Comparison of ENCODE assay signal across 13 cellular contexts in the genomic region with DNA sequence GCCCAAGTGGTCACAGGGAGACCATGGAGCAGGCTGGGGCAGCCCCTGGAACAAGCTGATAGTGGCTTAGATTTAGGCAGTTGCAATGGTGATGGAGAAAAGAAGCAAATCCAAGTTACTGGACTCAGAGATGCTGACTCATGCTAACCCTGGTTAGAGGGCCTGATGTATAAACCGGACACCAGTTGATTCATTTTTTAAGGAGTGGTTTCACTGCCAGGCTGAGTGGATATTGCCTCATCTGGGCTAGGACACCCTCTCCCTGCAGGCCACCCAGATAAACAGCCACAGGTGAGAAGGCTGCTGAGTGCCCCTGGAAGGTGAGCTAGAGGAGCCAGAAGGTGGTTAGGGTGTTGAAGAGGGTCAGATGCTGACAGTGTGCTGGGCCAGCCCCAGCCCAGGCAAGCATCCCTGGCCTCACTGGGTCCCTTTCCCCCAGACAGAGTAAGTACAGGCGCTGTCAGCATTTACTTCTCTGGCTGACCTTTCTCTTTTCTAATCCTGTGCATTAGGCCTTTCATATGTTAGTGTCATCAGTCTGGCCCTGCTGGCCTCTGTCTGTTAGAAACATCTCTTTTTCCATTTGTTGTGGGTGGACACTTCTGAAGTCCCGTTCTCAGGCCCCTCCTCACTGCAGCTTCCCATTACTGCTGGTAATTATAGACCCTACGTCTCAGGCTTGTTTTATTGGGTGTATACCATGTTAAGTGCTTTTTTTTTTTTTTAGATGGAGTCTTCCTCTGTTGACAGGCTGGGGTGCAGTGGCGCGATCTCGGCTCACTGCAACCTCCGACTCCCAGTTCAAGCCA.
DNase-seq lines count a peak whose midpoint lies in the region; ATAC-seq and TF ChIP-seq lines count a peak whose summit lies in the region.
"Had no signal": no experiment of that assay in that cellular context is flagged by ENCODE, and none has a peak within 500 bp of the region (broad histone marks: within the 10 kb centered on the region; RNA-seq: fewer than 3 reads in every experiment).

No MANE protein-coding gene starts in this region.

- no peak overlapping the region for H3K4me3 ChIP-seq in ACC112 (ENCODE audit: low read depth, low read length)
- H3K4me3 ChIP-seq in HEK293 (ENCODE audit: low read depth, low read length) = no peak overlapping the region
- no peak overlapping the region for H3K4me3 ChIP-seq in RWPE2 (ENCODE audit: severe bottlenecking)
- H3K4me3 ChIP-seq in fibroblast of pulmonary artery (replicated peaks; ENCODE audit: low read depth, low read length) = no peak overlapping the region
- H3K4me3 ChIP-seq: BLaER1, lower lobe of right lung had no signal

- H3K4me1 ChIP-seq in ACC112 (ENCODE audit: control insufficient read depth, insufficient read depth, low read length, unreplicated experiment) = peaks cover 16% of the 10 kb centered on the region
- H3K4me1 ChIP-seq in HEK293 (ENCODE audit: control insufficient read depth, insufficient read depth, low read length) = no peaks in the 10 kb centered on the region
- peaks cover 3% of the 10 kb centered on the region for H3K4me1 ChIP-seq in RWPE2 (ENCODE audit: insufficient read depth, poor library complexity, severe bottlenecking)
- H3K4me1 ChIP-seq: lower lobe of right lung had no signal

- CTCF ChIA-PET in HEK293 (lab: Yijun Ruan, JAX) = interaction anchor here (1.7 to 4.3 kb wide), 2 partner anchors 11 to 34 kb away, joined by 3 to 21 read pairs; no protein-coding TSS in a partner anchor

- ATAC-seq in RWPE2 (ENCODE audit: low read depth) (peak; percentile 84), HG03175 (IDR thresholded peaks at IDR 0.05; ENCODE audit: unreplicated experiment) (no peak), HG03108 (IDR thresholded peaks at IDR 0.05; ENCODE audit: unreplicated experiment) (no peak)

- H3K9me3 ChIP-seq in HEK293 (ENCODE audit: control insufficient read depth, insufficient read depth, low read depth, low read length) = no peaks in the 10 kb centered on the region
- no peaks in the 10 kb centered on the region for H3K9me3 ChIP-seq in RWPE2 (ENCODE audit: severe bottlenecking)
- H3K9me3 ChIP-seq: BLaER1, lower lobe of right lung had no signal

- H3K27ac ChIP-seq in ACC112 (ENCODE audit: low read depth, low read length) (peak overlapping the region; percentile 33; the same call in 1 of the 2 replicates), HEK293 (ENCODE audit: extremely low read depth, low read depth, low read length) (no peak overlapping the region), RWPE2 (ENCODE audit: poor library complexity, severe bottlenecking) (no peak overlapping the region)
- H3K27ac ChIP-seq: BLaER1, lower lobe of right lung had no signal

- H2AFZ ChIP-seq in ACC112 (ENCODE audit: low read length, unreplicated experiment) = no peak overlapping the region

- DNase-seq in RWPE2 (ENCODE audit: low spot score) = no peak
- DNase-seq in fibroblast of pulmonary artery (ENCODE audit: low read depth) = peak; percentile 68
- DNase-seq in AML-193 (lab: John Stamatoyannopoulos, UW) = no peak
- DNase-seq in GDM1 (lab: John Stamatoyannopoulos, UW) = no peak
- DNase-seq: activated CD4-positive, alpha-beta T cell treated with anti-CD3 and anti-CD28 coated beads, Interleukin-2, amount 50 U/mL, for 48 hours; activated effector memory CD4-positive, alpha-beta T cell treated with anti-CD3 and anti-CD28 coated beads, Interleukin-2, amount 50 U/mL, for 16 hours; lower lobe of right lung; NCI-H1930 had no signal

- H3K27me3 ChIP-seq in ACC112 (ENCODE audit: insufficient read depth, low read length) (no peaks in the 10 kb centered on the region), RWPE2 (ENCODE audit: insufficient read depth, poor library complexity, severe bottlenecking) (no peaks in the 10 kb centered on the region)
- H3K27me3 ChIP-seq: BLaER1 had no signal

- H3K79me2 ChIP-seq in ACC112 (ENCODE audit: control insufficient read depth, insufficient read depth, low read length, unreplicated experiment) = no peaks in the 10 kb centered on the region

- POLR2A ChIA-PET in HEK293 (lab: Yijun Ruan, JAX) = no interaction called here

- TF ChIP-seq CTCF in HEK293 (tag by site-specific recombination; IDR thresholded peaks at IDR 0.05) = no peak
- TF ChIP-seq CTCF in RWPE2 (IDR thresholded peaks at IDR 0.05; ENCODE audit: poor library complexity, severe bottlenecking) = no peak
- no peak for TF ChIP-seq CTCF in fibroblast of pulmonary artery (IDR thresholded peaks at IDR 0.05; ENCODE audit: low read length, missing control alignments)

- H3K36me3 ChIP-seq in ACC112 (ENCODE audit: insufficient read depth, low read length) (no peaks in the 10 kb centered on the region), HEK293 (ENCODE audit: control insufficient read depth in 2 of 2, insufficient read depth in 1 of 2, low read length in 2 of 2) (no peaks in the 10 kb centered on the region), RWPE2 (ENCODE audit: low read depth) (no peaks in the 10 kb centered on the region)
- H3K36me3 ChIP-seq: BLaER1, lower lobe of right lung had no signal

TF ChIP-seq in HEK293, 187 proteins besides CTCF, POLR2A, EP300 and RAD21:
- TF ChIP-seq, protein P1, sequence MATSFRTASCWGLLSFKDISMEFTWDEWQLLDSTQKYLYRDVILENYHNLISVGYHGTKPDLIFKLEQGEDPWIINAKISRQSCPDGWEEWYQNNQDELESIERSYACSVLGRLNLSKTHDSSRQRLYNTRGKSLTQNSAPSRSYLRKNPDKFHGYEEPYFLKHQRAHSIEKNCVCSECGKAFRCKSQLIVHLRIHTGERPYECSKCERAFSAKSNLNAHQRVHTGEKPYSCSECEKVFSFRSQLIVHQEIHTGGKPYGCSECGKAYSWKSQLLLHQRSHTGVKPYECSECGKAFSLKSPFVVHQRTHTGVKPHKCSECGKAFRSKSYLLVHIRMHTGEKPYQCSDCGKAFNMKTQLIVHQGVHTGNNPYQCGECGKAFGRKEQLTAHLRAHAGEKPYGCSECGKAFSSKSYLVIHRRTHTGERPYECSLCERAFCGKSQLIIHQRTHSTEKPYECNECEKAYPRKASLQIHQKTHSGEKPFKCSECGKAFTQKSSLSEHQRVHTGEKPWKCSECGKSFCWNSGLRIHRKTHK (tag by site-specific recombination; IDR thresholded peaks at IDR 0.05) = no peak
- no peak for TF ChIP-seq ZNF626 (tag by site-specific recombination; IDR thresholded peaks at IDR 0.05)
- TF ChIP-seq SP7 (tag by site-specific recombination; IDR thresholded peaks at IDR 0.05) = peak; percentile 14; the same call in 1 of the 2 replicates
- TF ChIP-seq, protein P2, sequence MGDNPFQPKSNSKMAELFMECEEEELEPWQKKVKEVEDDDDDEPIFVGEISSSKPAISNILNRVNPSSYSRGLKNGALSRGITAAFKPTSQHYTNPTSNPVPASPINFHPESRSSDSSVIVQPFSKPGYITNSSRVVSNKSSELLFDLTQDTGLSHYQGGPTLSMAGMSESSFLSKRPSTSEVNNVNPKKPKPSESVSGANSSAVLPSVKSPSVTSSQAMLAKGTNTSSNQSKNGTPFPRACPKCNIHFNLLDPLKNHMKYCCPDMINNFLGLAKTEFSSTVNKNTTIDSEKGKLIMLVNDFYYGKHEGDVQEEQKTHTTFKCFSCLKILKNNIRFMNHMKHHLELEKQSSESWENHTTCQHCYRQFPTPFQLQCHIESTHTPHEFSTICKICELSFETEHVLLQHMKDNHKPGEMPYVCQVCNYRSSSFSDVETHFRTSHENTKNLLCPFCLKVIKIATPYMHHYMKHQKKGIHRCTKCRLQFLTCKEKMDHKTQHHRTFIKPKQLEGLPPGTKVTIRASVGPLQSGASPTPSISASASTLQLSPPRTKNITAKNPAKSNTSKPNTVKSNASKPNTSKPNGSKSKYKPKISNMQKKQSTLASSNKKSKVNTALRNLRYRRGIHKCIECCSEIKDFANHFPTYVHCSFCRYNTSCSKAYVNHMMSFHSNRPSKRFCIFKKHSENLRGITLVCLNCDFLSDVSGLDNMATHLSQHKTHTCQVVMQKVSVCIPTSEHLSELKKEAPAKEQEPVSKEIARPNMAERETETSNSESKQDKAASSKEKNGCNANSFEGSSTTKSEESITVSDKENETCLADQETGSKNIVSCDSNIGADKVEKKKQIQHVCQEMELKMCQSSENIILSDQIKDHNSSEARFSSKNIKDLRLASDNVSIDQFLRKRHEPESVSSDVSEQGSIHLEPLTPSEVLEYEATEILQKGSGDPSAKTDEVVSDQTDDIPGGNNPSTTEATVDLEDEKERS (tag by site-specific recombination; IDR thresholded peaks at IDR 0.05) = no peak
- TF ChIP-seq PRDM1 (tag by site-specific recombination; IDR thresholded peaks at IDR 0.05) = peak; percentile 58
- TF ChIP-seq SCRT1 (tag by site-specific recombination; IDR thresholded peaks at IDR 0.05; ENCODE audit: borderline replicate concordance) = peak; percentile 78
- no peak for TF ChIP-seq ZNF571 (tag by site-specific recombination; IDR thresholded peaks at IDR 0.05)
- TF ChIP-seq SCRT2 (tag by site-specific recombination; IDR thresholded peaks at IDR 0.05) = peak; percentile 98
